In the genomic region with DNA sequence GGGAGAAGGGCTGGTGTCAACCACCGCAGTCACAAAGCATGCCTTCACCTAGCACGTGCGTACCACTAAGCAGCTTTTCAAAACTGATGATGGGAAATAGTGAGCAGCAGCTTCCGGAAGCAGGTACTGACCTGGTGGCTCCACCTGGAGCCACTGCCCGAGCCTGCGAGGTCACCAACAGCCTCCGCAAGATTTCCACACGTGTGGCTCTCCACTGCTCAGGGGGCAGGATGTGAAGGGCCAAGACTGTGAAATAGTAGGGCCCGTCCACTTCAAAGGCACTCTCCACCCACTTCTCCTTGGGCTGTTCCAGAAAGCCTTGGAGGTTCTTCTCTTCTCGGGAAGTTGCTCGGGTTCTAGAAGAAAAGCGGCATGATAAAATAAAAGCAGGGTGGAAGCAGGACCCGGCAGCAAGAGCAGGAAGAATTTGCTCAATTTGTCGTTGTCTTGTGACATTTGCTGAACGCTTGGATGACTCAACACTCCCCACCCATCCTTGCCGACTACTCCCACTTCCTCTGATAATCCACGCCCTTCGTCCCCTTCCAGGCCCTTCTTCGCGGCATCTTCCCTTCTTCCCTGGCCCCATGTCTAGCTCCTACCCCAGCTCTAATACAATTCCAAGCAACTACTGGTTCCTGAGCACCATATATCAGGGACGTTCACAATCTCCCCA, we compare ENCODE assay signal across 11 cellular contexts.
DNase-seq lines count a peak whose midpoint lies in the region; ATAC-seq and TF ChIP-seq lines count a peak whose summit lies in the region.
"Had no signal": no experiment of that assay in that cellular context is flagged by ENCODE, and none has a peak within 500 bp of the region (broad histone marks: within the 10 kb centered on the region; RNA-seq: fewer than 3 reads in every experiment).

No MANE protein-coding gene starts in this region.

- no peak for ATAC-seq in central memory CD8-positive, alpha-beta T cell (replicated peaks; ENCODE audit: extremely low read depth, poor library complexity, severe bottlenecking)
- peak; percentile 41 to 53 for ATAC-seq in lower lobe of right lung
- no peak for ATAC-seq in GM21447 (IDR thresholded peaks at IDR 0.05; ENCODE audit: unreplicated experiment)

- H3K4me3 Mint-ChIP-seq in central memory CD8-positive, alpha-beta T cell = no peak overlapping the region

- no peak for TF ChIP-seq CTCF in lower lobe of right lung (IDR thresholded peaks at IDR 0.05)

- H3K27me3 ChIP-seq in lower lobe of right lung (ENCODE audit: low read depth) = no peaks in the 10 kb centered on the region
- H3K27me3 ChIP-seq: BE2C had no signal

- peak overlapping the region; percentile 68 for H3K27ac ChIP-seq in lower lobe of right lung
- H3K27ac ChIP-seq: KMS-11 had no signal

- H3K4me1 Mint-ChIP-seq in central memory CD8-positive, alpha-beta T cell = no peaks in the 10 kb centered on the region

- no peaks in the 10 kb centered on the region for H3K9me3 Mint-ChIP-seq in central memory CD8-positive, alpha-beta T cell

- H3K9me3 ChIP-seq in lower lobe of right lung = no peaks in the 10 kb centered on the region
- H3K9me3 ChIP-seq: BE2C had no signal

- peak; percentile 79 for DNase-seq in A172 (ENCODE audit: low spot score)
- peak; percentile 70 for DNase-seq in KBM-7
- DNase-seq in central memory CD8-positive, alpha-beta T cell (ENCODE audit: low spot score in 2 of 2) = no peak
- DNase-seq in lower lobe of right lung = no peak
- no peak for DNase-seq in NCI-H524 treated with DMSO at 0.1 percent for 48 hours (lab: John Stamatoyannopoulos, UW)
- DNase-seq in ACHN = no peak
- no peak for DNase-seq in occipital lobe (lab: John Stamatoyannopoulos, UW)
- DNase-seq: BE2C; central memory CD4-positive, alpha-beta T cell had no signal

- H3K4me1 ChIP-seq in lower lobe of right lung = peaks cover 25% of the 10 kb centered on the region
- H3K4me1 ChIP-seq: BE2C had no signal

- peak overlapping the region; percentile 28 for H3K4me3 ChIP-seq in lower lobe of right lung

- peaks cover 55% of the 10 kb centered on the region for H3K36me3 Mint-ChIP-seq in central memory CD8-positive, alpha-beta T cell (ENCODE audit: insufficient read depth)

- H3K27ac Mint-ChIP-seq in central memory CD8-positive, alpha-beta T cell (ENCODE audit: low read depth) = peak overlapping the region; percentile 18

- H3K27me3 Mint-ChIP-seq in central memory CD8-positive, alpha-beta T cell = no peaks in the 10 kb centered on the region

- intact Hi-C loops in lower lobe of right lung (cut with DNase I) = no loop called here

- in situ Hi-C loops in KBM-7 (cut with MboI; ENCODE audit: low pct_unique_long_range_greater_than_20kb, low sequenced_read_pairs) = loop anchor here (25.0 kb wide), 1 partner anchor 169 kb away; a partner anchor contains a TSS
- in situ Hi-C loops in ACHN (cut with HindIII; ENCODE audit: low pct_ligation_motif_present, low pct_unique_long_range_greater_than_20kb, low sequenced_read_pairs) = no loop called here

- H3K36me3 ChIP-seq in lower lobe of right lung = peaks cover 98% of the 10 kb centered on the region

Comparison
In these comparisons a context has a peak if more than half of its experiments do, and no peak if none do; other contexts are left out.
1. DNase-seq: peak in A172 (single experiment) and KBM-7 (single experiment); none in central memory CD8-positive, alpha-beta T cell (0 of 2), lower lobe of right lung (single experiment), NCI-H524 treated with DMSO at 0.1 percent for 48 hours (single experiment), ACHN (single experiment) and occipital lobe (single experiment).
2. ATAC-seq: peak in lower lobe of right lung (2 of 2); none in central memory CD8-positive, alpha-beta T cell (single experiment) and GM21447 (single experiment).